In the genomic region with DNA sequence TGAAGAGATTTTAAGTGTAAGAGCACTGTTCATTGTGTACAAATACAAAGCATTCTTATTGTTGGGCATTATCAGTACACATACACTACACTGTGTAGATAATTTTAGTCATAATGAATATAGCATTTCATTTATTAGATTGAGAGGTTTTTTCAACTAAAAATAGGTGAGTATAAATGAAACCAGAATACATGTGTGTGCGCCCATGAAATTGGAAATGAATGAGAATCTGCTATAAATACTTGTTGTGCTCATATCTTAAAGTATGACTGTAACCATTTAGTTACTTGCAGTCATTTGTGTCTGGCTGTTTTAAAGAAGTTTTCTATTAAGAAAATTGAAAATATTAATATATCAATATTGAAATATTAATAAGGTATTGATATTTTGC, we compare ENCODE assay signal across 18 cellular contexts.
DNase-seq lines count a peak whose midpoint lies in the region; ATAC-seq, FAIRE-seq and TF ChIP-seq lines count a peak whose summit lies in the region.
"Had no signal": no experiment of that assay in that cellular context is flagged by ENCODE, and none has a peak within 500 bp of the region (broad histone marks: within the 10 kb centered on the region; RNA-seq: fewer than 3 reads in every experiment).

No MANE protein-coding gene starts in this region.

- POLR2A ChIA-PET in naive thymus-derived CD4-positive, alpha-beta T cell (lab: Charles Lee), result no interaction called here
- POLR2A ChIA-PET in RWPE1 (lab: Yijun Ruan, JAX; ENCODE audit: low non-redundant PET), result no interaction called here

- H3K4me2 ChIP-seq in astrocyte (ENCODE audit: low read length), result no peak overlapping the region

- no peaks in the 10 kb centered on the region for H3K9me3 Mint-ChIP-seq in astrocyte (ENCODE audit: unreplicated experiment)
- H3K9me3 Mint-ChIP-seq in activated CD8-positive, alpha-beta memory T cell treated with anti-CD3 and anti-CD28 coated beads, Interleukin-2, amount 10 ng/mL, durations not matched to agents 7 days and 5 days (ENCODE audit: low read depth), result no peaks in the 10 kb centered on the region
- H3K9me3 Mint-ChIP-seq in naive thymus-derived CD4-positive, alpha-beta T cell, result peaks cover 0 to 2% (median 0%) of the 10 kb centered on the region in 11 donors
- H3K9me3 Mint-ChIP-seq: activated CD8-positive, alpha-beta T cell treated with anti-CD3 and anti-CD28 coated beads for 36 hours had no signal

- no peak overlapping the region for H3K9ac ChIP-seq in astrocyte (ENCODE audit: low read length)

- H2AFZ ChIP-seq in astrocyte (ENCODE audit: low read depth, low read length), result no peak overlapping the region

- TF ChIP-seq CTCF in astrocyte (IDR thresholded peaks at IDR 0.05; ENCODE audit: insufficient read depth, low read depth, low read length) (no peak), RWPE1 (conservative IDR thresholded peaks at IDR 0.05; ENCODE audit: low read depth) (no peak)

- peaks cover 2% of the 10 kb centered on the region for H3K36me3 Mint-ChIP-seq in astrocyte (ENCODE audit: low read depth, unreplicated experiment)
- no peaks in the 10 kb centered on the region for H3K36me3 Mint-ChIP-seq in activated CD8-positive, alpha-beta memory T cell treated with anti-CD3 and anti-CD28 coated beads, Interleukin-2, amount 10 ng/mL, durations not matched to agents 7 days and 5 days
- H3K36me3 Mint-ChIP-seq in naive thymus-derived CD4-positive, alpha-beta T cell, result no peaks in the 10 kb centered on the region

- no peaks in the 10 kb centered on the region for H3K4me1 ChIP-seq in astrocyte (ENCODE audit: insufficient read depth, low read length)
- no peaks in the 10 kb centered on the region for H3K4me1 ChIP-seq in naive thymus-derived CD4-positive, alpha-beta T cell (ENCODE audit: control insufficient read depth in 2 of 2, insufficient read depth in 2 of 2, low read length in 2 of 2)
- H3K4me1 ChIP-seq: transverse colon had no signal

- H3K4me3 ChIP-seq in astrocyte (ENCODE audit: insufficient read depth, low read depth, low read length), result no peak overlapping the region
- no peak overlapping the region for H3K4me3 ChIP-seq in naive thymus-derived CD4-positive, alpha-beta T cell (ENCODE audit: low read length)
- H3K4me3 ChIP-seq: SK-N-MC, transverse colon had no signal

- no peaks in the 10 kb centered on the region for H4K20me1 ChIP-seq in astrocyte (ENCODE audit: insufficient read depth, low read length)

- DNase-seq in GM18507 (ENCODE audit: extremely low spot score, insufficient read length, low read depth), result peak; percentile 8
- DNase-seq in astrocyte (ENCODE audit: low read depth), result no peak
- DNase-seq in stimulated activated naive CD4-positive, alpha-beta T cell (lab: John Stamatoyannopoulos, UW), result no peak
- DNase-seq in activated CD8-positive, alpha-beta memory T cell treated with anti-CD3 and anti-CD28 coated beads, Interleukin-2, amount 10 ng/mL, durations not matched to agents 7 days and 5 days, result no peak
- DNase-seq in naive thymus-derived CD4-positive, alpha-beta T cell, result no peak
- no peak for DNase-seq in RWPE1 (ENCODE audit: low spot score)
- DNase-seq: activated CD8-positive, alpha-beta T cell treated with anti-CD3 and anti-CD28 coated beads for 36 hours; aorta; Kasumi-1; kidney; NCI-H2227 treated with DMSO at 0.1 percent for 48 hours; stimulated activated CD4-positive, alpha-beta T cell treated with anti-CD3 and anti-CD28 coated beads, Interleukin-4, amount 100 ng/mL, for 4 hours; transverse colon had no signal

- no peak overlapping the region for H3K4me3 Mint-ChIP-seq in astrocyte (ENCODE audit: unreplicated experiment)
- no peak overlapping the region for H3K4me3 Mint-ChIP-seq in activated CD8-positive, alpha-beta memory T cell treated with anti-CD3 and anti-CD28 coated beads, Interleukin-2, amount 10 ng/mL, durations not matched to agents 7 days and 5 days
- no peak overlapping the region for H3K4me3 Mint-ChIP-seq in naive thymus-derived CD4-positive, alpha-beta T cell
- H3K4me3 Mint-ChIP-seq: activated CD8-positive, alpha-beta T cell treated with anti-CD3 and anti-CD28 coated beads for 36 hours had no signal

- H3K4me1 Mint-ChIP-seq in astrocyte (ENCODE audit: low read depth, unreplicated experiment), result peaks cover 13% of the 10 kb centered on the region
- H3K4me1 Mint-ChIP-seq in activated CD8-positive, alpha-beta memory T cell treated with anti-CD3 and anti-CD28 coated beads, Interleukin-2, amount 10 ng/mL, durations not matched to agents 7 days and 5 days, result no peaks in the 10 kb centered on the region
- H3K4me1 Mint-ChIP-seq in naive thymus-derived CD4-positive, alpha-beta T cell, result peaks cover 0 to 7% (median 0%) of the 10 kb centered on the region in 7 donors

- peak; percentile 64 for ATAC-seq in GM21390 (IDR thresholded peaks at IDR 0.05; ENCODE audit: unreplicated experiment)
- peak; percentile 52 for ATAC-seq in HG03064 (IDR thresholded peaks at IDR 0.05; ENCODE audit: low read depth, unreplicated experiment)
- ATAC-seq in activated CD8-positive, alpha-beta memory T cell treated with anti-CD3 and anti-CD28 coated beads, Interleukin-2, amount 10 ng/mL, durations not matched to agents 7 days and 5 days, result no peak
- ATAC-seq in naive thymus-derived CD4-positive, alpha-beta T cell, result no peak
- ATAC-seq: activated CD8-positive, alpha-beta T cell treated with anti-CD3 and anti-CD28 coated beads for 36 hours had no signal

- H3K27ac Mint-ChIP-seq in astrocyte (ENCODE audit: unreplicated experiment), result no peak overlapping the region
- H3K27ac Mint-ChIP-seq in activated CD8-positive, alpha-beta memory T cell treated with anti-CD3 and anti-CD28 coated beads, Interleukin-2, amount 10 ng/mL, durations not matched to agents 7 days and 5 days, result no peak overlapping the region
- H3K27ac Mint-ChIP-seq in naive thymus-derived CD4-positive, alpha-beta T cell, result no peak overlapping the region
- H3K27ac Mint-ChIP-seq: activated CD8-positive, alpha-beta T cell treated with anti-CD3 and anti-CD28 coated beads for 36 hours had no signal

- CTCF ChIA-PET in activated CD8-positive, alpha-beta memory T cell treated with anti-CD3 and anti-CD28 coated beads, Interleukin-2, amount 10 ng/mL, durations not matched to agents 7 days and 5 days (lab: Charles Lee), result no interaction called here
- CTCF ChIA-PET in naive thymus-derived CD4-positive, alpha-beta T cell (lab: Charles Lee), result no interaction called here
- CTCF ChIA-PET in RWPE1 (lab: Yijun Ruan, JAX), result interaction anchor here (0.6 kb wide), 1 partner anchor 1150 kb away, joined by 3 read pairs; no protein-coding TSS in a partner anchor

- FAIRE-seq in GM18507 (lab: Jason Lieb, UNC) (peak; percentile 67), astrocyte (lab: Jason Lieb, UNC) (peak; percentile 32)
- FAIRE-seq: kidney had no signal

- no peaks in the 10 kb centered on the region for H3K27me3 ChIP-seq in astrocyte (ENCODE audit: insufficient read depth, low read length)
- H3K27me3 ChIP-seq in naive thymus-derived CD4-positive, alpha-beta T cell (ENCODE audit: control insufficient read depth in 2 of 2, insufficient read depth in 2 of 2, low read length in 2 of 2), result no peaks in the 10 kb centered on the region
- H3K27me3 ChIP-seq: neutrophil, transverse colon had no signal

- no peaks in the 10 kb centered on the region for H3K9me3 ChIP-seq in astrocyte (ENCODE audit: insufficient read depth, low read depth, low read length)
- no peaks in the 10 kb centered on the region for H3K9me3 ChIP-seq in naive thymus-derived CD4-positive, alpha-beta T cell (ENCODE audit: control insufficient read depth in 2 of 3, low read length in 3 of 3)
- H3K9me3 ChIP-seq: neutrophil, transverse colon had no signal

- H3K36me3 ChIP-seq in astrocyte (ENCODE audit: insufficient read depth, low read length), result no peaks in the 10 kb centered on the region
- H3K36me3 ChIP-seq in naive thymus-derived CD4-positive, alpha-beta T cell (ENCODE audit: control insufficient read depth in 2 of 3, insufficient read depth in 3 of 3, low read length in 3 of 3), result no peaks in the 10 kb centered on the region
- H3K36me3 ChIP-seq: neutrophil, transverse colon had no signal

- no peaks in the 10 kb centered on the region for H3K79me2 ChIP-seq in astrocyte (ENCODE audit: insufficient read depth, low read length)

- no peaks in the 10 kb centered on the region for H3K27me3 Mint-ChIP-seq in astrocyte (ENCODE audit: low read depth, unreplicated experiment)
- H3K27me3 Mint-ChIP-seq in activated CD8-positive, alpha-beta memory T cell treated with anti-CD3 and anti-CD28 coated beads, Interleukin-2, amount 10 ng/mL, durations not matched to agents 7 days and 5 days, result no peaks in the 10 kb centered on the region
- peaks cover 0 to 7% (median 0%) of the 10 kb centered on the region in 5 donors for H3K27me3 Mint-ChIP-seq in naive thymus-derived CD4-positive, alpha-beta T cell

- intact Hi-C loops in naive thymus-derived CD4-positive, alpha-beta T cell (cut with micrococcal nuclease), result no loop called here

- H3K27ac ChIP-seq in astrocyte (ENCODE audit: low read depth, low read length) (no peak overlapping the region), RWPE1 (no peak overlapping the region)
- no peak overlapping the region for H3K27ac ChIP-seq in naive thymus-derived CD4-positive, alpha-beta T cell (ENCODE audit: low read depth, low read length)
- H3K27ac ChIP-seq: C4-2B, neutrophil, SK-N-MC, transverse colon had no signal

Comparison
In these comparisons a context has a peak if more than half of its experiments do, and no peak if none do; other contexts are left out.
1. ATAC-seq: peak in GM21390 (single experiment) and HG03064 (single experiment); none in activated CD8-positive, alpha-beta memory T cell treated with anti-CD3 and anti-CD28 coated beads, Interleukin-2, amount 10 ng/mL, durations not matched to agents 7 days and 5 days (single experiment) and naive thymus-derived CD4-positive, alpha-beta T cell (single experiment).